Comparison of ENCODE assay signal across 1 cellular context in the genomic region with DNA sequence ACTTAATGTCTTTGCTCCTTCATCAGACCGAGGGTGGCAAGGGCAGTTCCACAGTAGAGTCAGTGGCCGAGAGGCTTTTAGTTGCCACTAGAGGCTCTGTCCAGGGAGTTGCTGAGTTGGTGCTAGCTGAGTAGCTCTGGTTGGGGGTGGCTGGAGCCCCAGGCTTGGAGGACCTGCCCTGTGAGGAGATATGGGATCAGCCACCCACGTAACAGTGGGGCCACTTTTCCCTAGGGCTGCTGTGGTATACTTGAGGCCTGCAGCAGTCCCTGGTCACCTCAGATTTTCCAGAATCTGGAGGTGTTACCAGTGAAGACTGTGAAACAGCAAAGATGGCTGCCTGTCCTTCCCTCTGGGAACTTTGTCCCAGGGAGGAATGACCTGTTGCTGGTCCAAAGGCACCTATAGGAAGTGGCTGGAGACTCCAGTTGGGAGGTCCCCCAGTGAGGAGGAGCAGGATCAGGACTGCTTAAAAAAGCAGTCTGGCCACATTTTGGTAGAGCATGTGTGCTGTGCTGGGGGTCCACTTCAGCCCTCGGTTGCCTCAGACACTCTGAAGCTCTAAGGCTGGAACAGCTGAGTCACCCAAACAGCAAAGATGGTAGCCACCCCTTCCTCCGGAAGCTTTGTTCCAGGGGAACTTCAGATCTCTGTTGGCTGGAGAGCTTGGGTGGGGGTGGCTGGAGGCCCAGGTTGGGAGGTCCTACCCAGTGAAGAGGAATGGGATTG.
TF ChIP-seq lines count a peak whose summit lies in the region.

No MANE protein-coding gene starts in this region.

TF ChIP-seq in K562, 482 proteins besides CTCF, POLR2A, EP300 and RAD21 (continued from another document):
- TF ChIP-seq, protein P1, sequence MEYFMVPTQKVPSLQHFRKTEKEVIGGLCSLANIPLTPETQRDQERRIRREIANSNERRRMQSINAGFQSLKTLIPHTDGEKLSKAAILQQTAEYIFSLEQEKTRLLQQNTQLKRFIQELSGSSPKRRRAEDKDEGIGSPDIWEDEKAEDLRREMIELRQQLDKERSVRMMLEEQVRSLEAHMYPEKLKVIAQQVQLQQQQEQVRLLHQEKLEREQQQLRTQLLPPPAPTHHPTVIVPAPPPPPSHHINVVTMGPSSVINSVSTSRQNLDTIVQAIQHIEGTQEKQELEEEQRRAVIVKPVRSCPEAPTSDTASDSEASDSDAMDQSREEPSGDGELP (CRISPR knock-in tag; IDR thresholded peaks at IDR 0.05; ENCODE audit: borderline replicate concordance): no peak
- TF ChIP-seq TAF7 (tag; IDR thresholded peaks at IDR 0.05): no peak
- TF ChIP-seq DDX20 (tag; IDR thresholded peaks at IDR 0.05; ENCODE audit: low read depth): no peak
- TF ChIP-seq XRCC4 (IDR thresholded peaks at IDR 0.05; ENCODE audit: extremely low read depth, insufficient read depth, insufficient read length): no peak
- TF ChIP-seq GTF2F1 (IDR thresholded peaks at IDR 0.05; ENCODE audit: low read depth, low read length): no peak
TF ChIP-seq in K562: peak in this region for 3.
